In the genomic region with DNA sequence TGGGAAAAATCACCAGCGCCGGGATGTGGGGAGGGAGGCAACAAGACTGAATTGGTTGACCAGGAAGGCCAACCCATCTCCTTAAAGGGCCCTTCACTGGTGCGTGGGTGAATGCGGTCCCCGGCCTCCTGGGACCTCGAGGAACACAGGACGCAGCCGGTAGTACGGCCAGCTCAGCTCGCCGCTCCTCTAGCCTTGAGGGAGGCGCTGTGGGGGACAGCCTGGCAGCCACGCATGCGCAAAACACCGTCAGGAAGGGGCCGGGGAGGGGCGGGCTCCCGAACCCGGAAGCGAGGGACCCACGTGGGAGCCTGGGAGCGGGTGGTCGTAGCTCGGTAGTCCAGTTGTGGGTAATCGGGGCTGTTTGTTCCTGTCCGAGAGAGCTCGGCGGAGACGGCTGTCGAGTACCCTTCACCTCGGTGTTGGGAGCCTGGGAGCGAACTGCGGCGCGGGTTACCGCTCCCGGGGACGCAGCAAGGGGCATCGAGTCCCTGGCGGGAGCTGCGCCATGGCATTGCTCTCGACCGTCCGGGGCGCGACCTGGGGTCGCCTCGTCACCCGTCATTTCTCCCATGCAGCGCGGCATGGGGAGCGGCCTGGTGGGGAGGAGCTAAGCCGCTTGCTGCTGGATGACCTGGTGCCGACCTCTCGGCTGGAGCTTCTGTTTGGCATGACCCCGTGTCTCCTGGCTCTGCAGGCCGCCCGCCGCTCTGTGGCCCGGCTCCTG, we compare ENCODE assay signal across 8 cellular contexts. TPM values are rescaled to one million over a fixed set of nuclear protein-coding genes. Genes with fewer than 3 reads are reported as not detected.
A peak's percentile ranks its signal among the peaks of the same experiment; 100 is the strongest.
DNase-seq lines count a peak whose midpoint lies in the region; ATAC-seq and TF ChIP-seq lines count a peak whose summit lies in the region.

A gene with protein sequence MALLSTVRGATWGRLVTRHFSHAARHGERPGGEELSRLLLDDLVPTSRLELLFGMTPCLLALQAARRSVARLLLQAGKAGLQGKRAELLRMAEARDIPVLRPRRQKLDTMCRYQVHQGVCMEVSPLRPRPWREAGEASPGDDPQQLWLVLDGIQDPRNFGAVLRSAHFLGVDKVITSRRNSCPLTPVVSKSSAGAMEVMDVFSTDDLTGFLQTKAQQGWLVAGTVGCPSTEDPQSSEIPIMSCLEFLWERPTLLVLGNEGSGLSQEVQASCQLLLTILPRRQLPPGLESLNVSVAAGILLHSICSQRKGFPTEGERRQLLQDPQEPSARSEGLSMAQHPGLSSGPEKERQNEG (plus strand): TSS at position 281 of the 727 bp plus-strand sequence. CDS start 228 bp downstream, at position 509.

- peak within 1 kb of the TSS; percentile 85 for H2AFZ ChIP-seq in OCI-LY3 (ENCODE audit: low read depth, low read length)

- POLR2A ChIA-PET in Caco-2 (lab: Charles Lee), result interaction anchor here (0.6 to 3.2 kb wide), 11 partner anchors 9 to 1750 kb away, joined by 3 to 35 read pairs (median 4); a partner anchor contains a TSS

- H4K20me1 ChIP-seq in OCI-LY3 (ENCODE audit: insufficient read depth, low read length), result peaks cover 7% of the 10 kb centered on the region

- peak within 1 kb of the TSS; percentile 97 for H3K27ac Mint-ChIP-seq in Caco-2 (ENCODE audit: unreplicated experiment)

- CTCF ChIA-PET in Caco-2 (lab: Charles Lee), result interaction anchor here (0.6 to 3.0 kb wide), 8 partner anchors 9 to 638 kb away, joined by 3 to 30 read pairs (median 4); a partner anchor contains a TSS

- no peaks in the 10 kb centered on the region for H3K27me3 ChIP-seq in Caco-2 (replicated peaks; ENCODE audit: control insufficient read depth, insufficient read depth, low read length)
- H3K27me3 ChIP-seq in HUES6 (ENCODE audit: control insufficient read depth, insufficient read depth, low read length), result no peaks in the 10 kb centered on the region
- H3K27me3 ChIP-seq in OCI-LY3 (ENCODE audit: low read depth, low read length), result no peaks in the 10 kb centered on the region

- H3K27ac ChIP-seq in HUES6 (ENCODE audit: low read depth, low read length), result peak within 1 kb of the TSS; percentile 23; the same call in 1 of the 2 replicates
- H3K27ac ChIP-seq in OCI-LY3 (ENCODE audit: low read length), result peak within 1 kb of the TSS; percentile 46

- H3K36me3 Mint-ChIP-seq in Caco-2 (ENCODE audit: insufficient read depth, unreplicated experiment), result peaks cover 36% of the 10 kb centered on the region

- H3K4me3 ChIP-seq in Caco-2 (ENCODE audit: low read depth, low read length), result peak within 1 kb of the TSS; percentile 66
- peak within 1 kb of the TSS; percentile 78 for H3K4me3 ChIP-seq in HUES6 (ENCODE audit: low read depth, low read length)
- peak within 1 kb of the TSS; percentile 94 for H3K4me3 ChIP-seq in OCI-LY3 (ENCODE audit: low read length)
- H3K4me3 ChIP-seq in epithelial cell of esophagus (ENCODE audit: low read length), result peak within 1 kb of the TSS; percentile 80
- peak within 1 kb of the TSS; percentile 47 for H3K4me3 ChIP-seq in mucosa of descending colon

- DNase-seq in Caco-2, result peak; percentile 95 to 97
- peak; percentile 86 for DNase-seq in activated T-cell treated with anti-CD3 and anti-CD28 coated beads for 1 hour (ENCODE audit: low read depth)
- DNase-seq in epithelial cell of esophagus (ENCODE audit: low read depth), result peak; percentile 88
- DNase-seq in mucosa of descending colon, result peak; percentile 94 to 96 (median 96)
- DNase-seq in stimulated activated CD8-positive, alpha-beta memory T cell treated with anti-CD3 and anti-CD28 coated beads, Interleukin-2, amount 100 ng/mL, for 48 hours (ENCODE audit: low read depth in 2 of 2), result peak; percentile 87 to 90

- intact Hi-C loops in Caco-2 (cut with micrococcal nuclease; ENCODE audit: unreplicated experiment) (loop anchor here (1.0 to 2.0 kb wide), 2 partner anchors 9 to 67 kb away; a partner anchor contains a TSS), mucosa of descending colon (cut with DNase I, micrococcal nuclease) (no loop called here)

- H3K79me2 ChIP-seq in OCI-LY3 (ENCODE audit: low read length), result peaks cover 51% of the 10 kb centered on the region

- H3K4me2 ChIP-seq in OCI-LY3 (ENCODE audit: low read length), result peak within 1 kb of the TSS; percentile 95

- peaks cover 27% of the 10 kb centered on the region for H3K4me1 Mint-ChIP-seq in Caco-2 (ENCODE audit: low read depth, unreplicated experiment)

- BruUV-seq in Caco-2 (replicated peaks; lab: Mats Ljungman, UMichigan), result no TSS peak

- H3K4me1 ChIP-seq in Caco-2, result peaks cover 10% of the 10 kb centered on the region
- peaks cover 14% of the 10 kb centered on the region for H3K4me1 ChIP-seq in HUES6 (ENCODE audit: control insufficient read depth, insufficient read depth, low read length)
- H3K4me1 ChIP-seq in OCI-LY3 (ENCODE audit: low read length), result peaks cover 7% of the 10 kb centered on the region
- peaks cover 38% of the 10 kb centered on the region for H3K4me1 ChIP-seq in mucosa of descending colon (ENCODE audit: low read depth)

- H3K9me3 Mint-ChIP-seq in Caco-2 (ENCODE audit: unreplicated experiment), result no peaks in the 10 kb centered on the region

- H3K4me3 Mint-ChIP-seq in Caco-2 (ENCODE audit: unreplicated experiment), result peak within 1 kb of the TSS; percentile 88

- H3K9ac ChIP-seq in HUES6 (ENCODE audit: low read length) (peak within 1 kb of the TSS; percentile 82), OCI-LY3 (ENCODE audit: low read length) (peak within 1 kb of the TSS; percentile 84)

- H3K9me3 ChIP-seq in Caco-2 (no peaks in the 10 kb centered on the region), HUES6 (ENCODE audit: control insufficient read depth, insufficient read depth, low read depth, low read length) (no peaks in the 10 kb centered on the region), OCI-LY3 (ENCODE audit: insufficient read depth, low read length) (no peaks in the 10 kb centered on the region), mucosa of descending colon (no peaks in the 10 kb centered on the region)

- ATAC-seq in GM21360 (IDR thresholded peaks at IDR 0.05; ENCODE audit: unreplicated experiment) (peak; percentile 78), mucosa of descending colon (peak; percentile 87)

- no peaks in the 10 kb centered on the region for H3K27me3 Mint-ChIP-seq in Caco-2 (ENCODE audit: insufficient read depth, unreplicated experiment)

- peak in 1 of 2 experiments; percentile 36 for TF ChIP-seq CTCF in Caco-2 (IDR thresholded peaks at IDR 0.05; ENCODE audit: insufficient read depth in 1 of 2, low read depth in 1 of 2, low read length in 1 of 2, severe bottlenecking in 1 of 2, unreplicated experiment in 1 of 2)
- TF ChIP-seq CTCF in OCI-LY3 (IDR thresholded peaks at IDR 0.05; ENCODE audit: low read depth, low read length), result no peak
- no peak for TF ChIP-seq CTCF in epithelial cell of esophagus (IDR thresholded peaks at IDR 0.05; ENCODE audit: insufficient read depth, low read depth, low read length, missing control alignments)
- TF ChIP-seq CTCF in mucosa of descending colon (IDR thresholded peaks at IDR 0.05), result no peak

- H3K36me3 ChIP-seq in Caco-2 (ENCODE audit: control insufficient read depth, insufficient read depth, low read length) (peaks cover 4% of the 10 kb centered on the region), HUES6 (ENCODE audit: control insufficient read depth, insufficient read depth, low read length) (peaks cover 25% of the 10 kb centered on the region), OCI-LY3 (replicated peaks; ENCODE audit: low read depth, low read length) (peaks cover 5% of the 10 kb centered on the region), mucosa of descending colon (ENCODE audit: low read depth) (no peaks in the 10 kb centered on the region)

RNA-seq across cellular contexts. Expression of the gene that starts here (rescaled TPM):
- total RNA-seq in Caco-2 (2022), result 9.3 and 13.5 TPM in 2 replicates
- total RNA-seq in mucosa of descending colon, result 10 to 100 TPM in 1 of 3 donors, 1 to 10 TPM in 2; 8.2 to 12.8 (median 8.3) TPM

Comparison
In these comparisons a context has a peak if more than half of its experiments do, and no peak if none do; other contexts are left out.
1. Peak in every context shown above with its lines: DNase-seq, ATAC-seq, H3K4me3 ChIP-seq and H3K27ac ChIP-seq.